In genomic region chr16:51149721-51150158, GRCh38 we compare ENCODE assay signal across 13 cellular contexts. TPM values are rescaled to one million over a fixed set of nuclear protein-coding genes. Genes with fewer than 3 reads are reported as not detected.
DNase-seq lines count a peak whose midpoint lies in the region; ATAC-seq and TF ChIP-seq lines count a peak whose summit lies in the region.
"Had no signal": no experiment of that assay in that cellular context is flagged by ENCODE, and none has a peak within 500 bp of the region (broad histone marks: within the 10 kb centered on the region; RNA-seq: fewer than 3 reads in every experiment).

No MANE protein-coding gene starts in this region.

- no peak overlapping the region for H2BK5ac ChIP-seq in H9 (ENCODE audit: insufficient read length, low read length)

- peak overlapping the region in 2 of 3 experiments; percentile 61 to 87; a peak in 2 of 7 replicates for H3K27ac Mint-ChIP-seq in H9
- H3K27ac Mint-ChIP-seq: activated naive CD8-positive, alpha-beta T cell treated with anti-CD3 and anti-CD28 coated beads, Interleukin-2, amount 10 ng/mL, durations not matched to agents 7 days and 5 days had no signal

- peak overlapping the region; percentile 93 for H3K4me2 ChIP-seq in H9 (ENCODE audit: insufficient read depth, insufficient read length, low read length)

- no peak overlapping the region for H3K27ac ChIP-seq in H9 (ENCODE audit: insufficient read length, low read depth, low read length)
- H3K27ac ChIP-seq: epithelial cell of prostate had no signal

- no peak overlapping the region for H4K8ac ChIP-seq in H9 (replicated peaks; ENCODE audit: insufficient read length, low read depth, low read length)

- H2BK120ac ChIP-seq in H9 (ENCODE audit: low read depth, low read length, poor library complexity, severe bottlenecking) = no peak overlapping the region

- no peak for DNase-seq in H9
- DNase-seq in adipocyte (ENCODE audit: low read depth) = no peak
- DNase-seq in retina = peak; percentile 75
- DNase-seq in SHP77 treated with DMSO at 0.1 percent for 48 hours (lab: John Stamatoyannopoulos, UW) = no peak
- no peak for DNase-seq in NCI-H1417 (lab: John Stamatoyannopoulos, UW)
- no peak for DNase-seq in NOMO-1 treated with DMSO at 0.1 percent for 48 hours (lab: John Stamatoyannopoulos, UW; ENCODE audit: unreplicated experiment)
- DNase-seq: activated naive CD8-positive, alpha-beta T cell treated with anti-CD3 and anti-CD28 coated beads, Interleukin-2, amount 10 ng/mL, durations not matched to agents 7 days and 5 days; DMS79 treated with DMSO at 0.1 percent for 48 hours had no signal

- no peaks in the 10 kb centered on the region for H4K20me1 ChIP-seq in H9 (ENCODE audit: control insufficient read depth, insufficient read depth, insufficient read length)

- H3K23me2 ChIP-seq in H9 (ENCODE audit: insufficient read length, low read depth, low read length, poor library complexity, severe bottlenecking) = peaks cover 38% of the 10 kb centered on the region

- peaks cover 20% of the 10 kb centered on the region for H3K27me3 Mint-ChIP-seq in H9 (ENCODE audit: low read depth)

- H3K9me3 ChIP-seq in H9 (ENCODE audit: control insufficient read depth, low read depth, low read length) (no peaks in the 10 kb centered on the region), adipocyte (ENCODE audit: control insufficient read depth, low read length) (no peaks in the 10 kb centered on the region), iPS-15b (ENCODE audit: control insufficient read depth, insufficient read depth, low read length) (no peaks in the 10 kb centered on the region)

- peaks cover 6% of the 10 kb centered on the region; the same call in 1 of the 2 replicates for H3K27me3 ChIP-seq in H9 (ENCODE audit: insufficient read depth, low read length)
- peaks cover under 1% of the 10 kb centered on the region for H3K27me3 ChIP-seq in adipocyte (replicated peaks; ENCODE audit: control insufficient read depth, insufficient read depth, low read length)
- peaks cover 28% of the 10 kb centered on the region for H3K27me3 ChIP-seq in iPS-15b (ENCODE audit: control insufficient read depth, insufficient read depth, low read length)

- no peak for TF ChIP-seq CTCF in H9 (conservative IDR thresholded peaks at IDR 0.05)

- peak overlapping the region; percentile 87 for H3K4me3 ChIP-seq in adipocyte (ENCODE audit: low read length)
- peak overlapping the region; percentile 85 for H3K4me3 ChIP-seq in iPS-15b (ENCODE audit: low read depth, low read length)
- H3K4me3 ChIP-seq: lung had no signal

- no peak for ATAC-seq in GM21619 (IDR thresholded peaks at IDR 0.05; ENCODE audit: unreplicated experiment)

- H3K36me3 Mint-ChIP-seq in H9 (ENCODE audit: insufficient read depth in 1 of 3, low read depth in 3 of 3) = peaks cover 0 to 41% (median 17%) of the 10 kb centered on the region in 3 experiments; a peak in 5 of 7 replicates

- no peak overlapping the region for H2AK5ac ChIP-seq in H9 (ENCODE audit: insufficient read length, low read length)

- peak overlapping the region; percentile 91 to 96 for H3K4me3 Mint-ChIP-seq in H9
- H3K4me3 Mint-ChIP-seq: activated naive CD8-positive, alpha-beta T cell treated with anti-CD3 and anti-CD28 coated beads, Interleukin-2, amount 10 ng/mL, durations not matched to agents 7 days and 5 days had no signal

- no peak overlapping the region for H4K5ac ChIP-seq in H9 (ENCODE audit: insufficient read length, low read depth, low read length)

- no peak overlapping the region for H2BK20ac ChIP-seq in H9 (ENCODE audit: low read depth, low read length, poor library complexity, severe bottlenecking)

- H3K4me1 ChIP-seq in H9 (ENCODE audit: insufficient read depth, low read length) = peaks cover 9% of the 10 kb centered on the region
- H3K4me1 ChIP-seq in adipocyte (ENCODE audit: control insufficient read depth, insufficient read depth, low read length) = peaks cover 30% of the 10 kb centered on the region
- peaks cover 16% of the 10 kb centered on the region for H3K4me1 ChIP-seq in iPS-15b (ENCODE audit: control insufficient read depth, insufficient read depth, low read length)

- H3K18ac ChIP-seq in H9 (ENCODE audit: insufficient read length, low read depth, low read length) = peak overlapping the region; percentile 30

- H3K79me2 ChIP-seq in H9 (ENCODE audit: insufficient read depth, low read length) = peaks cover 27% of the 10 kb centered on the region; the same call in 1 of the 2 replicates

- peak overlapping the region; percentile 88 for H3K14ac ChIP-seq in H9 (ENCODE audit: insufficient read depth, low read length)

- H3K36me3 ChIP-seq in adipocyte (ENCODE audit: control insufficient read depth, insufficient read depth, low read length, severe bottlenecking) (no peaks in the 10 kb centered on the region), iPS-15b (ENCODE audit: control insufficient read depth, insufficient read depth, low read length) (no peaks in the 10 kb centered on the region)

- no peak overlapping the region for H3T11ph ChIP-seq in H9 (ENCODE audit: low read length)

- no peak overlapping the region for H4K91ac ChIP-seq in H9 (ENCODE audit: insufficient read length, low read depth, low read length)

- no peak overlapping the region for H2AFZ ChIP-seq in H9 (ENCODE audit: low read length)

- peak overlapping the region; percentile 85 for H3K9ac ChIP-seq in H9 (ENCODE audit: extremely low read depth, insufficient read length, low read length)
- H3K9ac ChIP-seq in adipocyte (ENCODE audit: low read length) = peak overlapping the region; percentile 88
- peak overlapping the region; percentile 71 for H3K9ac ChIP-seq in iPS-15b (ENCODE audit: low read depth, low read length)

- no peak overlapping the region for H3K4ac ChIP-seq in H9 (ENCODE audit: low read depth, low read length)

- no peak overlapping the region for H3K56ac ChIP-seq in H9 (ENCODE audit: insufficient read length, low read depth, low read length)

- H2BK15ac ChIP-seq in H9 (ENCODE audit: low read depth, low read length) = no peak overlapping the region

- peaks cover 55 to 57% of the 10 kb centered on the region in 2 experiments for H3K4me1 Mint-ChIP-seq in H9

- no CpG with 5 or more reads among the region's 35 CpGs for WGBS in H9 (ENCODE audit: extremely low coverage, insufficient read length, low lambda C conversion rate)

- H2BK12ac ChIP-seq in H9 (ENCODE audit: insufficient read length, low read depth, low read length) = no peak overlapping the region

- no peak overlapping the region for H3K23ac ChIP-seq in H9 (ENCODE audit: insufficient read length, low read depth, low read length)

- H3K9me3 Mint-ChIP-seq in H9 = no peaks in the 10 kb centered on the region; a peak in 1 of 5 replicates

- no peaks in the 10 kb centered on the region for H3K79me1 ChIP-seq in H9 (ENCODE audit: insufficient read depth, low read depth, low read length, poor library complexity, severe bottlenecking)

RNA-seq across cellular contexts. Expression of gene SALL1, which starts 1.3 kb away (rescaled TPM):
- total RNA-seq in H9 (2021) = 87.6 and 101 TPM in 2 replicates
- total RNA-seq: activated naive CD8-positive, alpha-beta T cell treated with anti-CD3 and anti-CD28 coated beads, Interleukin-2, amount 10 ng/mL, durations not matched to agents 7 days and 5 days; skeletal muscle tissue had no signal
